In genomic region chr19:34041922-34042521, GRCh38 we compare ENCODE assay signal across 8 cellular contexts.
DNase-seq lines count a peak whose midpoint lies in the region; ATAC-seq and TF ChIP-seq lines count a peak whose summit lies in the region.

No MANE protein-coding gene starts in this region.

- peak; percentile 50 for ATAC-seq in GM21447 (IDR thresholded peaks at IDR 0.05; ENCODE audit: unreplicated experiment)
- ATAC-seq in upper lobe of right lung: peak; percentile 94
- ATAC-seq in GM18907 (IDR thresholded peaks at IDR 0.05; ENCODE audit: unreplicated experiment): no peak

- no peak overlapping the region for H3K18ac ChIP-seq in trophoblast cell (ENCODE audit: low read length)

- no peak overlapping the region for H2BK120ac ChIP-seq in trophoblast cell (ENCODE audit: insufficient read depth, low read length, poor library complexity)

- H3K9ac ChIP-seq in trophoblast cell (ENCODE audit: low read length): no peak overlapping the region

- no peak overlapping the region for H3K27ac ChIP-seq in trophoblast cell (ENCODE audit: low read depth, low read length)
- H3K27ac ChIP-seq in upper lobe of right lung: no peak overlapping the region

- H3K4ac ChIP-seq in trophoblast cell (ENCODE audit: low read depth, low read length): no peak overlapping the region

- TF ChIP-seq CTCF in AG04449 (IDR thresholded peaks at IDR 0.05; ENCODE audit: insufficient read depth, low read length, missing control alignments) (peak; percentile 84), upper lobe of right lung (IDR thresholded peaks at IDR 0.05) (peak; percentile 93)

- no peak overlapping the region for H2AFZ ChIP-seq in trophoblast cell (ENCODE audit: insufficient read depth, low read length, poor library complexity)

- H3K4me2 ChIP-seq in trophoblast cell (ENCODE audit: low read length): no peak overlapping the region

- H3K36me3 ChIP-seq in trophoblast cell (ENCODE audit: control insufficient read depth in 1 of 2, insufficient read depth in 2 of 2, low read length in 2 of 2): no peaks in the 10 kb centered on the region
- H3K36me3 ChIP-seq in upper lobe of right lung: no peaks in the 10 kb centered on the region

- POLR2A ChIA-PET in AG04449 (lab: Yijun Ruan, JAX): no interaction called here

- H3K27me3 ChIP-seq in trophoblast cell (ENCODE audit: insufficient read depth, low read length) (no peaks in the 10 kb centered on the region), upper lobe of right lung (no peaks in the 10 kb centered on the region)

- no peak overlapping the region for H3K23ac ChIP-seq in trophoblast cell (ENCODE audit: low read length)

- H4K12ac ChIP-seq in trophoblast cell (ENCODE audit: low read depth, low read length): no peak overlapping the region

- intact Hi-C loops in upper lobe of right lung (cut with DNase I): no loop called here

- no peaks in the 10 kb centered on the region for H3K9me3 ChIP-seq in trophoblast cell (ENCODE audit: insufficient read depth, low read depth, low read length)
- H3K9me3 ChIP-seq in upper lobe of right lung: no peaks in the 10 kb centered on the region

- no peak for DNase-seq in AG04449 (ENCODE audit: low read depth, low spot score)
- peak; percentile 54 for DNase-seq in RPMI8226
- peak; percentile 58 for DNase-seq in activated T-helper 9 cell treated with anti-CD3 and anti-CD28 coated beads, Interleukin-2, amount 50 U/mL, for 16 hours (ENCODE audit: low read depth)
- DNase-seq in foreskin melanocyte: peak; percentile 60
- peak; percentile 74 to 89 for DNase-seq in trophoblast cell
- peak; percentile 89 for DNase-seq in upper lobe of right lung

- no peak overlapping the region for H3K14ac ChIP-seq in trophoblast cell (ENCODE audit: low read length)

- no peaks in the 10 kb centered on the region for H3K79me1 ChIP-seq in trophoblast cell (ENCODE audit: low read length)

- H3K79me2 ChIP-seq in trophoblast cell (ENCODE audit: control insufficient read depth, insufficient read depth, low read length, poor library complexity): no peaks in the 10 kb centered on the region

- H4K91ac ChIP-seq in trophoblast cell (ENCODE audit: low read depth, low read length): no peak overlapping the region

- H2BK12ac ChIP-seq in trophoblast cell (ENCODE audit: low read length): no peak overlapping the region

- no CpG with 5 or more reads among the region's 15 CpGs for WGBS in trophoblast cell (ENCODE audit: extremely low coverage, insufficient coverage, insufficient read length)

- CTCF ChIA-PET in AG04449 (lab: Yijun Ruan, JAX): interaction anchor here (0.6 to 3.9 kb wide), 28 partner anchors 8 to 304 kb away, joined by 3 to 48 read pairs (median 4); no protein-coding TSS in a partner anchor

- no peak overlapping the region for H4K8ac ChIP-seq in trophoblast cell (ENCODE audit: low read depth, low read length)

- H3K4me1 ChIP-seq in trophoblast cell (ENCODE audit: control insufficient read depth in 1 of 2, insufficient read depth in 2 of 2, low read length in 2 of 2) (no peaks in the 10 kb centered on the region), upper lobe of right lung (no peaks in the 10 kb centered on the region)

- no peak overlapping the region for H2AK5ac ChIP-seq in trophoblast cell (ENCODE audit: low read length)

- H2BK5ac ChIP-seq in trophoblast cell (ENCODE audit: low read depth, low read length, poor library complexity): no peak overlapping the region

- H3K4me3 ChIP-seq in AG04449 (ENCODE audit: low read depth, low read length): no peak overlapping the region
- H3K4me3 ChIP-seq in trophoblast cell (ENCODE audit: low read depth, low read length): no peak overlapping the region
- H3K4me3 ChIP-seq in upper lobe of right lung: no peak overlapping the region
